ENCODE assay signal across 9 cellular contexts in the genomic region with DNA sequence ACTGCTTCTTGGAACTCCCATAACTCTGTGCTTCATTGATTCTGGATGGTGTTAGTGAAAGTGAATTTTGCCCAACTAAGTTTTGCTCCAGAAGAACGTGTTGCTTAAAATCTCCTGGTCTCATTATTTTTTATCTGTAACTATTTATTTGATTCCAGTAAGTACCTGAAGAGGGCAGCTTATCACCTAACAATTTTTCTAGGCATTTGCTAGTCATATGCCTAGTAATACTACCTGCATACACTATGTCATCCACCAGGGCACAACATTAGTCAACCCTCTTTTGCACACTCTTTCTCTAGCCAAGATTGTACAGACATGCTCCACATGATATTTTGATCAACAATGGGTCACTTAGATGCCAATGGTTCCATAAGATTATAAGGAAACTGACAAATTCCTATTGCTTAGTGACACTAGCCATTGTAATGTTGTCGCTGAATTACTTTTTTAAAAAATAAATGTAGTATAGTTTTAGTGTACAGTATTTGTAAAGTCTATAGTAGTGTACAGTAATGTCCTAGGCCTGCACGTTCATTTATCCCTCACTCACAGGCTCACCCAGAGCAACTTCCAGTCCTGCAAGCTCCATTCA.
DNase-seq lines count a peak whose midpoint lies in the region; ATAC-seq and TF ChIP-seq lines count a peak whose summit lies in the region.
"Had no signal": no experiment of that assay in that cellular context is flagged by ENCODE, and none has a peak within 500 bp of the region (broad histone marks: within the 10 kb centered on the region; RNA-seq: fewer than 3 reads in every experiment).

No MANE protein-coding gene starts in this region.

- H3K36me3 ChIP-seq in HAP-1 (replicated peaks) (no peaks in the 10 kb centered on the region), Loucy (ENCODE audit: insufficient read depth, low read length) (no peaks in the 10 kb centered on the region), body of pancreas (replicated peaks in 1 of 2; ENCODE audit: insufficient read depth in 1 of 2, low read depth in 2 of 2) (no peaks in the 10 kb centered on the region)

- no peak overlapping the region for H3K4me3 Mint-ChIP-seq in stimulated activated naive B cell treated with anti-CD40 and anti-IgM and Interleukin-4, amounts not matched to agents 10 μg/mL and 1 μg/mL and 100 μg/mL, for 72 hours
- H3K4me3 Mint-ChIP-seq: memory B cell had no signal

- H3K27ac Mint-ChIP-seq in stimulated activated naive B cell treated with anti-CD40 and anti-IgM and Interleukin-4, amounts not matched to agents 10 μg/mL and 1 μg/mL and 100 μg/mL, for 72 hours = no peak overlapping the region
- H3K27ac Mint-ChIP-seq: memory B cell had no signal

- H3F3A ChIP-seq in Loucy (ENCODE audit: low read depth) = no peaks in the 10 kb centered on the region

- no peak for TF ChIP-seq POLR2A in body of pancreas (IDR thresholded peaks at IDR 0.05)

- no peaks in the 10 kb centered on the region for H3K9me2 ChIP-seq in Loucy (replicated peaks; ENCODE audit: low read depth, low read length)

- ATAC-seq in GM18498 (IDR thresholded peaks at IDR 0.05; ENCODE audit: unreplicated experiment) (peak; percentile 99), body of pancreas (peak; percentile 52), HG03571 (IDR thresholded peaks at IDR 0.05; ENCODE audit: unreplicated experiment) (no peak)
- ATAC-seq in stimulated activated naive B cell treated with anti-CD40 and anti-IgM and Interleukin-4, amounts not matched to agents 10 μg/mL and 1 μg/mL and 100 μg/mL, for 72 hours (replicated peaks) = peak; percentile 73 to 89

- H3K4me3 ChIP-seq in HAP-1 = no peak overlapping the region
- no peak overlapping the region for H3K4me3 ChIP-seq in Loucy (ENCODE audit: low read length, poor library complexity, severe bottlenecking)
- H3K4me3 ChIP-seq in body of pancreas = no peak overlapping the region

- in situ Hi-C loops in HAP-1 (cut with MboI; ENCODE audit: low sequenced_read_pairs) = no loop called here

- H3K9me3 Mint-ChIP-seq in stimulated activated naive B cell treated with anti-CD40 and anti-IgM and Interleukin-4, amounts not matched to agents 10 μg/mL and 1 μg/mL and 100 μg/mL, for 72 hours = no peaks in the 10 kb centered on the region

- H2AFZ ChIP-seq in Loucy (ENCODE audit: low read length) = no peak overlapping the region

- H3K4me2 ChIP-seq in Loucy (ENCODE audit: low read depth, low read length, poor library complexity, severe bottlenecking) = no peak overlapping the region

- H3K4me1 Mint-ChIP-seq in stimulated activated naive B cell treated with anti-CD40 and anti-IgM and Interleukin-4, amounts not matched to agents 10 μg/mL and 1 μg/mL and 100 μg/mL, for 72 hours = no peaks in the 10 kb centered on the region
- H3K4me1 Mint-ChIP-seq: memory B cell had no signal

- intact Hi-C loops in body of pancreas (cut with DNase I) = no loop called here

- DNase-seq in HAP-1 (ENCODE audit: low spot score in 2 of 2) (peak; percentile 13 to 39), body of pancreas (no peak), NCI-H2196 treated with DMSO at 0.1 percent for 48 hours (lab: John Stamatoyannopoulos, UW; ENCODE audit: unreplicated experiment) (no peak)
- no peak for DNase-seq in stimulated activated naive B cell treated with anti-CD40 and anti-IgM and Interleukin-4, amounts not matched to agents 10 μg/mL and 1 μg/mL and 100 μg/mL, for 72 hours
- DNase-seq in activated CD4-positive, alpha-beta T cell treated with anti-CD3 and anti-CD28 coated beads, Interleukin-2, amount 50 U/mL, for 4 hours = no peak

- H3K9me3 ChIP-seq in HAP-1 = no peaks in the 10 kb centered on the region
- no peaks in the 10 kb centered on the region for H3K9me3 ChIP-seq in Loucy (ENCODE audit: insufficient read depth, low read depth, low read length)
- no peaks in the 10 kb centered on the region for H3K9me3 ChIP-seq in body of pancreas

- H3K27me3 Mint-ChIP-seq in stimulated activated naive B cell treated with anti-CD40 and anti-IgM and Interleukin-4, amounts not matched to agents 10 μg/mL and 1 μg/mL and 100 μg/mL, for 72 hours = no peaks in the 10 kb centered on the region
- H3K27me3 Mint-ChIP-seq: memory B cell had no signal

- H4K20me1 ChIP-seq in Loucy (ENCODE audit: insufficient read depth, low read length, poor library complexity, severe bottlenecking) = no peaks in the 10 kb centered on the region

- 61 to 63% methylated on average over 3 of the region's 3 CpGs for WGBS in body of pancreas, 2 donors

- no peak overlapping the region for H3K27ac ChIP-seq in body of pancreas

- no peaks in the 10 kb centered on the region for H3K36me3 Mint-ChIP-seq in stimulated activated naive B cell treated with anti-CD40 and anti-IgM and Interleukin-4, amounts not matched to agents 10 μg/mL and 1 μg/mL and 100 μg/mL, for 72 hours
- H3K36me3 Mint-ChIP-seq: memory B cell had no signal

- TF ChIP-seq CTCF in Loucy (conservative IDR thresholded peaks at IDR 0.05; ENCODE audit: low read length) = peak; percentile 62
- peak in 5 of 7 experiments; percentile 10 to 53 (median 41) for TF ChIP-seq CTCF in body of pancreas (IDR thresholded peaks at IDR 0.05)

- H3K4me1 ChIP-seq in HAP-1 (no peaks in the 10 kb centered on the region), Loucy (ENCODE audit: insufficient read depth, low read length, poor library complexity, severe bottlenecking) (no peaks in the 10 kb centered on the region), body of pancreas (no peaks in the 10 kb centered on the region)

- no peak overlapping the region for H3K9ac ChIP-seq in Loucy (ENCODE audit: low read depth, low read length, poor library complexity, severe bottlenecking)

- no peaks in the 10 kb centered on the region for H3K79me2 ChIP-seq in Loucy (ENCODE audit: insufficient read depth, low read length)

- H3K27me3 ChIP-seq in HAP-1 (ENCODE audit: low read depth) = no peaks in the 10 kb centered on the region
- no peaks in the 10 kb centered on the region for H3K27me3 ChIP-seq in Loucy (ENCODE audit: insufficient read depth, low read length, poor library complexity, severe bottlenecking)
- no peaks in the 10 kb centered on the region for H3K27me3 ChIP-seq in body of pancreas

Comparison
In these comparisons a context has a peak if more than half of its experiments do, and no peak if none do; other contexts are left out.
1. DNase-seq: peak in HAP-1 (2 of 2); none in body of pancreas (0 of 4), stimulated activated naive B cell treated with anti-CD40 and anti-IgM and Interleukin-4, amounts not matched to agents 10 μg/mL and 1 μg/mL and 100 μg/mL, for 72 hours (single experiment), activated CD4-positive, alpha-beta T cell treated with anti-CD3 and anti-CD28 coated beads, Interleukin-2, amount 50 U/mL, for 4 hours (0 of 2) and NCI-H2196 treated with DMSO at 0.1 percent for 48 hours (single experiment).